In the genomic region with DNA sequence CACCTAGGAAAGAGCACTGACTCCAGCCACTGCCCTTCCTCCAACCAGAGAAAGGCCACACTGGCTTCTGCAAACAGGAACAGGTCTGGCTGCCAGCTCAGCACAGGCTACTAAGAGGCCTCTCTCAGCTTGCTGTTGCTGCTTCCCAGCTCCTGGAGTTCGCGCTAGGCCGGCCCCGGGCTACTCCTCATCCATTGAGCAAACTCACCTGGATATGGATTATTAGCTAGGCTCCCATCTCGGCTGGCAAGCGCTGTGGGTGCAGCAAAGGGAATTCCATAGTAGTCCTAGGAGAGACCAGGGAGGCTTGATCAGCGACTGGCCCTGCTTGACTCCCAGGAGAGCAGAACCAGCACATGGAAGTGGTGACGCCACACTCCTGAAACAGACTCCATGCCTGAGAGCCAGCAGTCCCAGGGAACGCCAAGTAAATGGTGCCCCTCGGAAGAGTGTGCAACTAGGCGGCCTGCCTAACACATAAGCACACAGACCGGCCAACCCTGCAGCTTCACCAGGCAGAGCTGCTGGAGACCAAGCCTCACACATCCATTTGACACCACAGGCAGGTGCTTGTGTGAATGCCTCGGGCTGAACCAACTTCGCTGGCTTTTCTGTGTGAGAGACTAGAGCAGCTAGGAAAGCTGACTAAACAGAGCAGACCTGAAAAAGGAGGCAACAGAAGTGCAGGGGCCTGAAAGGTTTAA, we compare ENCODE assay signal across 16 cellular contexts.
DNase-seq lines count a peak whose midpoint lies in the region; ATAC-seq and TF ChIP-seq lines count a peak whose summit lies in the region.
"Had no signal": no experiment of that assay in that cellular context is flagged by ENCODE, and none has a peak within 500 bp of the region (broad histone marks: within the 10 kb centered on the region; RNA-seq: fewer than 3 reads in every experiment).

No MANE protein-coding gene starts in this region.

- ATAC-seq in upper lobe of right lung: no peak

- TF ChIP-seq CTCF in SU-DHL-6 (IDR thresholded peaks at IDR 0.05; ENCODE audit: insufficient read depth, low read length, poor library complexity, severe bottlenecking): no peak
- TF ChIP-seq CTCF in progenitor cell of endocrine pancreas (IDR thresholded peaks at IDR 0.05; ENCODE audit: unreplicated experiment): no peak
- no peak for TF ChIP-seq CTCF in upper lobe of right lung (IDR thresholded peaks at IDR 0.05)

- H3K36me3 ChIP-seq in SU-DHL-6 (ENCODE audit: low read length): peaks cover 10% of the 10 kb centered on the region
- H3K36me3 ChIP-seq in upper lobe of right lung: peaks cover 93% of the 10 kb centered on the region

- no peak overlapping the region for H3K4me2 ChIP-seq in SU-DHL-6 (ENCODE audit: low read depth, low read length, poor library complexity, severe bottlenecking)
- H3K4me2 ChIP-seq: BLaER1 treated with 17β-estradiol and CSF1 and Interleukin-3, amounts not matched to agents 10 nM and 100 nM; KMS-11 had no signal

- H3K9me3 ChIP-seq in SU-DHL-6 (ENCODE audit: insufficient read depth, low read length) (no peaks in the 10 kb centered on the region), upper lobe of right lung (no peaks in the 10 kb centered on the region)
- H3K9me3 ChIP-seq: BLaER1 treated with 17β-estradiol and CSF1 and Interleukin-3, amounts not matched to agents 10 nM and 100 nM; HAP-1 had no signal

- peaks cover 14% of the 10 kb centered on the region for H3K36me3 Mint-ChIP-seq in progenitor cell of endocrine pancreas (ENCODE audit: insufficient read depth)
- H3K36me3 Mint-ChIP-seq in activated T-helper 1 cell treated with anti-CD3 and anti-CD28 coated beads, Interleukin-12 subunit alpha, Interleukin-12 subunit beta, Interleukin-2, Interleukin-4 antibody, amounts not matched to agents 30 ng/mL and 10 ng/mL and 1 ng/mL, durations not matched to agents 14 hours and 24 hours and 36 hours (ENCODE audit: low read depth): peaks cover 44% of the 10 kb centered on the region

- H3K9me3 Mint-ChIP-seq in progenitor cell of endocrine pancreas (ENCODE audit: low read depth): no peaks in the 10 kb centered on the region
- H3K9me3 Mint-ChIP-seq in activated T-helper 1 cell treated with anti-CD3 and anti-CD28 coated beads, Interleukin-12 subunit alpha, Interleukin-12 subunit beta, Interleukin-2, Interleukin-4 antibody, amounts not matched to agents 30 ng/mL and 10 ng/mL and 1 ng/mL, durations not matched to agents 14 hours and 24 hours and 36 hours: no peaks in the 10 kb centered on the region
- H3K9me3 Mint-ChIP-seq: stimulated activated naive CD8-positive, alpha-beta T cell treated with anti-CD3 and anti-CD28 coated beads, Interleukin-15, Interleukin-2, amounts not matched to agents 100 ng/mL and 50 ng/mL, for 24 hours had no signal

- no peaks in the 10 kb centered on the region for H4K20me1 ChIP-seq in SU-DHL-6 (ENCODE audit: low read depth, low read length)

- peaks cover 4% of the 10 kb centered on the region for H3K4me1 Mint-ChIP-seq in progenitor cell of endocrine pancreas (ENCODE audit: low read depth)
- no peaks in the 10 kb centered on the region for H3K4me1 Mint-ChIP-seq in activated T-helper 1 cell treated with anti-CD3 and anti-CD28 coated beads, Interleukin-12 subunit alpha, Interleukin-12 subunit beta, Interleukin-2, Interleukin-4 antibody, amounts not matched to agents 30 ng/mL and 10 ng/mL and 1 ng/mL, durations not matched to agents 14 hours and 24 hours and 36 hours (ENCODE audit: low read depth)

- no peak overlapping the region for H3K9ac ChIP-seq in SU-DHL-6 (ENCODE audit: low read length)
- H3K9ac ChIP-seq: KMS-11 had no signal

- H3K79me2 ChIP-seq in SU-DHL-6 (ENCODE audit: insufficient read depth, low read length): no peaks in the 10 kb centered on the region

- no peaks in the 10 kb centered on the region for H3K9me2 ChIP-seq in SU-DHL-6 (replicated peaks; ENCODE audit: insufficient read depth, low read length)

- DNase-seq in NCI-H2107 treated with DMSO at 0.1 percent for 48 hours (lab: John Stamatoyannopoulos, UW; ENCODE audit: unreplicated experiment): peak; percentile 32
- DNase-seq in NCI-H2107 (lab: John Stamatoyannopoulos, UW): no peak
- peak; percentile 60 for DNase-seq in islet precursor cell
- no peak for DNase-seq in progenitor cell of endocrine pancreas (ENCODE audit: low spot score, unreplicated experiment)
- no peak for DNase-seq in activated CD8-positive, alpha-beta memory T cell treated with anti-CD3 and anti-CD28 coated beads for 24 hours
- no peak for DNase-seq in upper lobe of right lung
- no peak for DNase-seq in activated T-helper 1 cell treated with anti-CD3 and anti-CD28 coated beads, Interleukin-12 subunit alpha, Interleukin-12 subunit beta, Interleukin-2, Interleukin-4 antibody, amounts not matched to agents 30 ng/mL and 10 ng/mL and 1 ng/mL, durations not matched to agents 14 hours and 24 hours and 36 hours (ENCODE audit: low spot score)
- DNase-seq: activated CD4-positive, alpha-beta T cell treated with anti-CD3 and anti-CD28 coated beads, Interleukin-2, amount 50 U/mL, for 4 hours; activated T-cell treated with anti-CD3 and anti-CD28 coated beads, Interleukin-2, amount 50 U/mL, for 48 hours; DMS153; NCI-H1092 treated with DMSO at 0.1 percent for 48 hours had no signal

- H3K4me1 ChIP-seq in upper lobe of right lung: peaks cover 2% of the 10 kb centered on the region
- H3K4me1 ChIP-seq: HAP-1 had no signal

- no peak overlapping the region for H3K4me3 ChIP-seq in SU-DHL-6 (ENCODE audit: insufficient read depth, low read length, poor library complexity, severe bottlenecking)
- H3K4me3 ChIP-seq in upper lobe of right lung: no peak overlapping the region
- H3K4me3 ChIP-seq: BLaER1 treated with 17β-estradiol and CSF1 and Interleukin-3, amounts not matched to agents 10 nM and 100 nM; HAP-1 had no signal

- no peaks in the 10 kb centered on the region for H3K27me3 ChIP-seq in SU-DHL-6 (ENCODE audit: low read length)
- H3K27me3 ChIP-seq in upper lobe of right lung: no peaks in the 10 kb centered on the region
- H3K27me3 ChIP-seq: BLaER1 treated with 17β-estradiol and CSF1 and Interleukin-3, amounts not matched to agents 10 nM and 100 nM had no signal

- no peak overlapping the region for H3K4me3 Mint-ChIP-seq in progenitor cell of endocrine pancreas (ENCODE audit: low read depth)
- H3K4me3 Mint-ChIP-seq in activated T-helper 1 cell treated with anti-CD3 and anti-CD28 coated beads, Interleukin-12 subunit alpha, Interleukin-12 subunit beta, Interleukin-2, Interleukin-4 antibody, amounts not matched to agents 30 ng/mL and 10 ng/mL and 1 ng/mL, durations not matched to agents 14 hours and 24 hours and 36 hours: no peak overlapping the region
- H3K4me3 Mint-ChIP-seq: stimulated activated naive CD8-positive, alpha-beta T cell treated with anti-CD3 and anti-CD28 coated beads, Interleukin-15, Interleukin-2, amounts not matched to agents 100 ng/mL and 50 ng/mL, for 24 hours had no signal

- H3F3A ChIP-seq in SU-DHL-6 (ENCODE audit: insufficient read depth): peaks cover 68% of the 10 kb centered on the region

- 0 out of 2 replicates have a peak overlapping the region, but pooled peaks have one; percentile 1 for H3K27ac ChIP-seq in SU-DHL-6 (ENCODE audit: low read depth, low read length)
- H3K27ac ChIP-seq in upper lobe of right lung: no peak overlapping the region
- H3K27ac ChIP-seq: KMS-11 had no signal

- no peak overlapping the region for H2AFZ ChIP-seq in SU-DHL-6 (ENCODE audit: low read depth, low read length, severe bottlenecking)

- peak overlapping the region; percentile 84 for H3K27ac Mint-ChIP-seq in progenitor cell of endocrine pancreas
- H3K27ac Mint-ChIP-seq in activated T-helper 1 cell treated with anti-CD3 and anti-CD28 coated beads, Interleukin-12 subunit alpha, Interleukin-12 subunit beta, Interleukin-2, Interleukin-4 antibody, amounts not matched to agents 30 ng/mL and 10 ng/mL and 1 ng/mL, durations not matched to agents 14 hours and 24 hours and 36 hours: no peak overlapping the region
- H3K27ac Mint-ChIP-seq: stimulated activated naive CD8-positive, alpha-beta T cell treated with anti-CD3 and anti-CD28 coated beads, Interleukin-15, Interleukin-2, amounts not matched to agents 100 ng/mL and 50 ng/mL, for 24 hours had no signal

- intact Hi-C loops in upper lobe of right lung (cut with DNase I): loop anchor here (10.0 kb wide), 1 partner anchor 151 kb away; no protein-coding TSS in a partner anchor
- intact Hi-C loops in activated T-helper 1 cell treated with anti-CD3 and anti-CD28 coated beads, Interleukin-12 subunit alpha, Interleukin-12 subunit beta, Interleukin-2, Interleukin-4 antibody, amounts not matched to agents 30 ng/mL and 10 ng/mL and 1 ng/mL, durations not matched to agents 14 hours and 24 hours and 36 hours (cut with micrococcal nuclease): loop anchor here (5.0 kb wide), 2 partner anchors 112 to 148 kb away; no protein-coding TSS in a partner anchor

- H3K27me3 Mint-ChIP-seq in progenitor cell of endocrine pancreas: no peaks in the 10 kb centered on the region
- H3K27me3 Mint-ChIP-seq in activated T-helper 1 cell treated with anti-CD3 and anti-CD28 coated beads, Interleukin-12 subunit alpha, Interleukin-12 subunit beta, Interleukin-2, Interleukin-4 antibody, amounts not matched to agents 30 ng/mL and 10 ng/mL and 1 ng/mL, durations not matched to agents 14 hours and 24 hours and 36 hours (ENCODE audit: insufficient read depth): no peaks in the 10 kb centered on the region
- H3K27me3 Mint-ChIP-seq: stimulated activated naive CD8-positive, alpha-beta T cell treated with anti-CD3 and anti-CD28 coated beads, Interleukin-15, Interleukin-2, amounts not matched to agents 100 ng/mL and 50 ng/mL, for 24 hours had no signal

Comparison
In these comparisons a context has a peak if more than half of its experiments do, and no peak if none do; other contexts are left out.
1. DNase-seq: peak in NCI-H2107 treated with DMSO at 0.1 percent for 48 hours (single experiment) and islet precursor cell (single experiment); none in NCI-H2107 (single experiment), progenitor cell of endocrine pancreas (single experiment), activated CD8-positive, alpha-beta memory T cell treated with anti-CD3 and anti-CD28 coated beads for 24 hours (single experiment), upper lobe of right lung (single experiment) and activated T-helper 1 cell treated with anti-CD3 and anti-CD28 coated beads, Interleukin-12 subunit alpha, Interleukin-12 subunit beta, Interleukin-2, Interleukin-4 antibody, amounts not matched to agents 30 ng/mL and 10 ng/mL and 1 ng/mL, durations not matched to agents 14 hours and 24 hours and 36 hours (single experiment).